In the genomic region with DNA sequence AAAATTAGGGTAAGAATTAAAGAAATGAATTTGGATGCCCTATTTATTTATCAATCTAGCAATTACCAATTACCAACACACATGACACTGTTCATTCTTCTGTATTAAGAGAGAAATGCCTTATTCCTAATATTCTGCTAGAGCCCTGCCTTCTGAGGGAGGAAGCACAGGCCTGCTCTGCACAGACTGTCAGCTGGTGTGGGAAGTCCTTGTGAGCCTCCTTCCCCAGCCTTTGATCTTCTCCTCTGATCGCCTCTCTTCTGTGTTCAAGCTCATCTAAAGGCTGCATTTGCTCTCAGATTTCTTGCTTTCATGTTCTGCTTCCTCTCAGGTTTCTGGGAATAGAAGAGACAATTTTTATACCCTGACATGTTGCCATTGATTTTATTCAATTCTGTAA, we compare ENCODE assay signal across 24 cellular contexts.
"Had no signal": no experiment of that assay in that cellular context is flagged by ENCODE, and none has a peak within 500 bp of the region (broad histone marks: within the 10 kb centered on the region; RNA-seq: fewer than 3 reads in every experiment).

No MANE protein-coding gene starts in this region.

- H3K27me3 ChIP-seq: ascending aorta, neutrophil, ovary, spleen, upper lobe of left lung had no signal

- H3K27ac Mint-ChIP-seq: activated CD4-positive, alpha-beta T cell treated with anti-CD3 and anti-CD28 coated beads, Interleukin-2, amount 10 ng/mL, durations not matched to agents 7 days and 5 days; activated CD8-positive, alpha-beta memory T cell treated with anti-CD3 and anti-CD28 coated beads, Interleukin-2, amount 10 ng/mL, durations not matched to agents 7 days and 5 days; activated CD8-positive, alpha-beta T cell treated with anti-CD3 and anti-CD28 coated beads for 36 hours; activated naive CD4-positive, alpha-beta T cell treated with anti-CD3 and anti-CD28 coated beads, Interleukin-2, amount 50 U/mL, for 72 hours; activated T-helper 1 cell treated with anti-CD3 and anti-CD28 coated beads, Interleukin-12 subunit alpha, Interleukin-12 subunit beta, Interleukin-2, Interleukin-4 antibody, amounts not matched to agents 30 ng/mL and 10 ng/mL and 1 ng/mL, durations not matched to agents 14 hours and 24 hours and 36 hours; T-cell; T-helper 2 cell treated with Interferon-gamma antibody and Interleukin-4, amounts not matched to agents 5 μg/mL and 100 μg/mL, for 36 hours had no signal

- FAIRE-seq: bronchial epithelial cell had no signal

- H3K36me3 ChIP-seq: neutrophil, ovary, prostate gland had no signal

- DNase-seq: activated CD4-positive, alpha-beta T cell treated with anti-CD3 and anti-CD28 coated beads, Interleukin-2, amount 10 ng/mL, durations not matched to agents 7 days and 5 days; activated CD4-positive, CD25-positive, alpha-beta regulatory T cell treated with anti-CD3 and anti-CD28 coated beads, Interleukin-2, amount 50 U/mL, for 72 hours; activated CD8-positive, alpha-beta memory T cell treated with anti-CD3 and anti-CD28 coated beads, Interleukin-2, amount 10 ng/mL, durations not matched to agents 7 days and 5 days; activated CD8-positive, alpha-beta T cell treated with anti-CD3 and anti-CD28 coated beads for 36 hours; activated gamma-delta T cell treated with Interleukin-2 at 50 U/mL for 16 hours; kidney glomerular epithelial cell; left ventricle myocardium inferior; naive thymus-derived CD8-positive, alpha-beta T cell; ovary; spleen; stimulated activated CD4-positive, alpha-beta T cell treated with anti-CD3 and anti-CD28 coated beads, Interleukin-4, amount 100 ng/mL, for 1 hour; stimulated activated naive CD4-positive, alpha-beta T cell; T-cell; upper lobe of left lung had no signal

- H3K4me1 ChIP-seq: ascending aorta, left ventricle myocardium inferior, prostate gland, spleen, upper lobe of left lung had no signal

- H3K27ac ChIP-seq: ascending aorta, coronary artery, left ventricle myocardium inferior, neutrophil, ovary, prostate gland, spleen, upper lobe of left lung, VCaP had no signal

- H3K4me3 Mint-ChIP-seq: activated CD4-positive, alpha-beta T cell treated with anti-CD3 and anti-CD28 coated beads, Interleukin-2, amount 10 ng/mL, durations not matched to agents 7 days and 5 days; activated CD8-positive, alpha-beta memory T cell treated with anti-CD3 and anti-CD28 coated beads, Interleukin-2, amount 10 ng/mL, durations not matched to agents 7 days and 5 days; activated CD8-positive, alpha-beta T cell treated with anti-CD3 and anti-CD28 coated beads for 36 hours; activated T-helper 1 cell treated with anti-CD3 and anti-CD28 coated beads, Interleukin-12 subunit alpha, Interleukin-12 subunit beta, Interleukin-2, Interleukin-4 antibody, amounts not matched to agents 30 ng/mL and 10 ng/mL and 1 ng/mL, durations not matched to agents 14 hours and 24 hours and 36 hours; naive thymus-derived CD8-positive, alpha-beta T cell; T-cell; T-helper 2 cell treated with Interferon-gamma antibody and Interleukin-4, amounts not matched to agents 5 μg/mL and 100 μg/mL, for 36 hours had no signal

- H3K9me3 ChIP-seq: ascending aorta, left ventricle myocardium inferior, neutrophil, ovary, prostate gland, spleen, thoracic aorta, upper lobe of left lung had no signal

- H3K4me3 ChIP-seq: ascending aorta, coronary artery, left ventricle myocardium inferior, ovary, prostate gland, spleen, thoracic aorta, upper lobe of left lung had no signal

- H3K9me3 Mint-ChIP-seq: activated CD4-positive, alpha-beta T cell treated with anti-CD3 and anti-CD28 coated beads, Interleukin-2, amount 10 ng/mL, durations not matched to agents 7 days and 5 days; activated CD8-positive, alpha-beta T cell treated with anti-CD3 and anti-CD28 coated beads for 36 hours; activated naive CD4-positive, alpha-beta T cell treated with anti-CD3 and anti-CD28 coated beads, Interleukin-2, amount 50 U/mL, for 72 hours; activated T-helper 1 cell treated with anti-CD3 and anti-CD28 coated beads, Interleukin-12 subunit alpha, Interleukin-12 subunit beta, Interleukin-2, Interleukin-4 antibody, amounts not matched to agents 30 ng/mL and 10 ng/mL and 1 ng/mL, durations not matched to agents 14 hours and 24 hours and 36 hours; naive thymus-derived CD8-positive, alpha-beta T cell; T-cell; T-helper 2 cell treated with Interferon-gamma antibody and Interleukin-4, amounts not matched to agents 5 μg/mL and 100 μg/mL, for 36 hours had no signal

- H3K36me3 Mint-ChIP-seq: activated CD8-positive, alpha-beta memory T cell treated with anti-CD3 and anti-CD28 coated beads, Interleukin-2, amount 10 ng/mL, durations not matched to agents 7 days and 5 days; activated naive CD4-positive, alpha-beta T cell treated with anti-CD3 and anti-CD28 coated beads, Interleukin-2, amount 50 U/mL, for 72 hours; naive thymus-derived CD8-positive, alpha-beta T cell; T-cell had no signal

- H3K4me1 Mint-ChIP-seq: activated CD4-positive, alpha-beta T cell treated with anti-CD3 and anti-CD28 coated beads, Interleukin-2, amount 10 ng/mL, durations not matched to agents 7 days and 5 days; activated CD8-positive, alpha-beta memory T cell treated with anti-CD3 and anti-CD28 coated beads, Interleukin-2, amount 10 ng/mL, durations not matched to agents 7 days and 5 days; naive thymus-derived CD8-positive, alpha-beta T cell; T-cell had no signal

- ATAC-seq: activated CD8-positive, alpha-beta memory T cell treated with anti-CD3 and anti-CD28 coated beads, Interleukin-2, amount 10 ng/mL, durations not matched to agents 7 days and 5 days; activated CD8-positive, alpha-beta T cell treated with anti-CD3 and anti-CD28 coated beads for 36 hours; activated naive CD4-positive, alpha-beta T cell treated with anti-CD3 and anti-CD28 coated beads, Interleukin-2, amount 50 U/mL, for 72 hours; naive thymus-derived CD8-positive, alpha-beta T cell; T-cell had no signal
